In the genomic region with DNA sequence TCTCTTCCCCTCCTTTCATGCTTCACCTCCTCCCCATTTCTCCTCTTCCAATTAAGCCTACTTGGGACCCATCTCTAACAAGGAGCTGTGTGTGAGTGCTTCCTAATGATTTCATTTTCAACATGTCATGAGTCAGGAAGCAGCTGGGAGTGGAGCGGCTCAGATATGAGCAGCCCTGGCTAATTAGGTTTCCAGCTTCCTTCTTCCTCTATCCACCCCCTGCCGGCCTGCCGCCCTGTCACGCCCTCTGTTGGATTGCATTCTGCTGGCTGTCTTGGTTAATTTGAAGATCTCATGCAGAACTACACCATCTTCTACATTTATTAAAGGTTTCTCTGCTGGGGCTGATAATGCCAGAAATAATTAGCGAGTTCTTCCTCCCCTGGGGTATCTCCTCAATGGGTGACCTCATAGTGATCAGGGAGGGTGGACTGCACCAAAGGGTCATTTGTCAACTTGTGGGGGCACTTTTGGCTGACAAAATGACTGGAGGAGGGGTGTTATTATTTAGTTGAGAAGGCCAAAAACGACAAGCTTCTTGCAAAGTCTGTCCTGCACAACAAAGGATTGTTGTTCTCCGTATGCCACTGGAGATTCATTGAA, we compare ENCODE assay signal across 19 cellular contexts.
DNase-seq lines count a peak whose midpoint lies in the region; ATAC-seq, FAIRE-seq and TF ChIP-seq lines count a peak whose summit lies in the region.
"Had no signal": no experiment of that assay in that cellular context is flagged by ENCODE, and none has a peak within 500 bp of the region (broad histone marks: within the 10 kb centered on the region; RNA-seq: fewer than 3 reads in every experiment).

No MANE protein-coding gene starts in this region.

- peaks cover 4 to 19% (median 10%) of the 10 kb centered on the region in 5 experiments for H3K9me3 Mint-ChIP-seq in brain

- FAIRE-seq in pancreas (lab: Jason Lieb, UNC): no peak

- no peaks in the 10 kb centered on the region for H3K4me1 ChIP-seq in pancreas

- ATAC-seq in pancreas: peak in 3 of 4 donors; percentile 56 to 66 (median 62)
- ATAC-seq in GM18520 (IDR thresholded peaks at IDR 0.05; ENCODE audit: unreplicated experiment): no peak
- no peak for ATAC-seq in HG03457 (IDR thresholded peaks at IDR 0.05; ENCODE audit: unreplicated experiment)
- ATAC-seq: activated CD8-positive, alpha-beta T cell treated with anti-CD3 and anti-CD28 coated beads for 36 hours; activated T-helper 17 cell treated with anti-CD3 and anti-CD28 coated beads, Interleukin-2, amount 50 U/mL, for 72 hours; CD8-positive, alpha-beta T cell had no signal

- TF ChIP-seq CTCF in brain (conservative IDR thresholded peaks at IDR 0.05): no peak
- TF ChIP-seq CTCF in pancreas (IDR thresholded peaks at IDR 0.05): no peak

- no peaks in the 10 kb centered on the region for H3K27me3 ChIP-seq in pancreas

- H3K4me1 Mint-ChIP-seq in brain: peaks cover 22% of the 10 kb centered on the region
- H3K4me1 Mint-ChIP-seq: activated T-helper 17 cell treated with anti-CD3 and anti-CD28 coated beads, Interleukin-2, amount 50 U/mL, for 72 hours had no signal

- H3K36me3 Mint-ChIP-seq in brain: no peaks in the 10 kb centered on the region
- H3K36me3 Mint-ChIP-seq: CD8-positive, alpha-beta T cell had no signal

- DNase-seq in DMS53 (lab: John Stamatoyannopoulos, UW) (peak; percentile 9), DMS53 treated with DMSO at 0.1 percent for 48 hours (lab: John Stamatoyannopoulos, UW; ENCODE audit: unreplicated experiment) (no peak), NCI-H2227 (lab: John Stamatoyannopoulos, UW; ENCODE audit: unreplicated experiment) (peak; percentile 65), pancreas (peak in 1 of 6 donors; percentile 9)
- DNase-seq in stimulated activated CD4-positive, alpha-beta T cell treated with anti-CD3 and anti-CD28 coated beads, Interleukin-2, amount 100 ng/mL, for 24 hours: no peak
- DNase-seq: 8988T; activated CD8-positive, alpha-beta T cell treated with anti-CD3 and anti-CD28 coated beads for 36 hours; CD8-positive, alpha-beta T cell; HFFc6; NCI-H524 treated with DMSO at 0.1 percent for 48 hours; T1000 had no signal

- no peaks in the 10 kb centered on the region for H3K9me3 ChIP-seq in pancreas

- H3K27ac Mint-ChIP-seq in brain: peak overlapping the region in 4 of 5 experiments; percentile 25 to 92 (median 65)
- H3K27ac Mint-ChIP-seq: activated CD8-positive, alpha-beta T cell treated with anti-CD3 and anti-CD28 coated beads for 36 hours; activated T-helper 17 cell treated with anti-CD3 and anti-CD28 coated beads, Interleukin-2, amount 50 U/mL, for 72 hours; CD8-positive, alpha-beta T cell; HFFc6; nephron; stimulated activated naive CD8-positive, alpha-beta T cell treated with anti-CD3 and anti-CD28 coated beads, Interleukin-15, Interleukin-2, amounts not matched to agents 100 ng/mL and 50 ng/mL, for 24 hours had no signal

- H3K4me3 ChIP-seq in pancreas: no peak overlapping the region
- H3K4me3 ChIP-seq: coronary artery had no signal

- peaks cover 9% of the 10 kb centered on the region for H3K27me3 Mint-ChIP-seq in brain

- H3K36me3 ChIP-seq in pancreas: no peaks in the 10 kb centered on the region

- 17 to 20% methylated on average over 7 of the region's 7 CpGs for WGBS in pancreas, 2 donors

- intact Hi-C loops in pancreas (cut with DNase I): no loop called here

- H3K27ac ChIP-seq in pancreas: no peak overlapping the region
- H3K27ac ChIP-seq: coronary artery, RWPE1 had no signal

- peak overlapping the region in 1 of 5 experiments; percentile 22 for H3K4me3 Mint-ChIP-seq in brain
- H3K4me3 Mint-ChIP-seq: activated CD8-positive, alpha-beta T cell treated with anti-CD3 and anti-CD28 coated beads for 36 hours; activated T-helper 17 cell treated with anti-CD3 and anti-CD28 coated beads, Interleukin-2, amount 50 U/mL, for 72 hours; CD8-positive, alpha-beta T cell; HFFc6; nephron; stimulated activated naive CD8-positive, alpha-beta T cell treated with anti-CD3 and anti-CD28 coated beads, Interleukin-15, Interleukin-2, amounts not matched to agents 100 ng/mL and 50 ng/mL, for 24 hours had no signal

Comparison
In these comparisons a context has a peak if more than half of its experiments do, and no peak if none do; other contexts are left out.
1. DNase-seq: peak in DMS53 (single experiment) and NCI-H2227 (single experiment); none in DMS53 treated with DMSO at 0.1 percent for 48 hours (single experiment) and stimulated activated CD4-positive, alpha-beta T cell treated with anti-CD3 and anti-CD28 coated beads, Interleukin-2, amount 100 ng/mL, for 24 hours (0 of 2).
2. ATAC-seq: peak in pancreas (3 of 4); none in GM18520 (single experiment) and HG03457 (single experiment).